Comparison of ENCODE assay signal across 8 cellular contexts in genomic region chr1:159854693-159855192, GRCh38. TPM values are rescaled to one million over a fixed set of nuclear protein-coding genes. Genes with fewer than 3 reads are reported as not detected.
DNase-seq lines count a peak whose midpoint lies in the region; ATAC-seq and TF ChIP-seq lines count a peak whose summit lies in the region.

No MANE protein-coding gene starts in this region.

- intact Hi-C loops in spleen (cut with DNase I; ENCODE audit: low total_unique reads), result no loop called here

- H3K4me3 ChIP-seq in spleen, result peak overlapping the region; percentile 48 to 88 (median 62)

- peaks cover 0 to 19% (median 0%) of the 10 kb centered on the region in 7 donors for H3K27me3 ChIP-seq in spleen (replicated peaks in 1 of 7)

- WGBS in spleen, 5 donors, result 0 to 1% (median 0%) methylated on average over 7 to 59 of the region's 59 CpGs

- TF ChIP-seq CTCF in GM10266 (IDR thresholded peaks at IDR 0.05; ENCODE audit: control insufficient read depth, insufficient read depth, low read depth, missing control alignments) (no peak), spleen (IDR thresholded peaks at IDR 0.05 in 8 of 11, conservative IDR thresholded peaks at IDR 0.05 in 3 of 11) (peak in 6 of 11 experiments; percentile 21 to 38 (median 28))

- ATAC-seq in HG02610 (IDR thresholded peaks at IDR 0.05; ENCODE audit: unreplicated experiment) (peak; percentile 88), HG02840 (IDR thresholded peaks at IDR 0.05; ENCODE audit: low FRiP score, unreplicated experiment) (no peak)

- DNase-seq in GM10266 (ENCODE audit: extremely low spot score), result peak; percentile 65
- peak; percentile 90 for DNase-seq in NCI-H2107 (lab: John Stamatoyannopoulos, UW)
- peak; percentile 58 for DNase-seq in activated CD4-positive, alpha-beta T cell treated with anti-CD3 and anti-CD28 coated beads for 1 hour
- peak; percentile 68 for DNase-seq in central memory CD4-positive, alpha-beta T cell
- DNase-seq in islet precursor cell, result peak; percentile 81
- peak; percentile 95 for DNase-seq in spleen

- peak in 1 of 3 donors; percentile 67 for TF ChIP-seq POLR2A in spleen (IDR thresholded peaks at IDR 0.05)

- H3K9me3 ChIP-seq in spleen, result no peaks in the 10 kb centered on the region

- no peaks in the 10 kb centered on the region for H3K36me3 ChIP-seq in spleen

- H3K27ac ChIP-seq in spleen, result peak overlapping the region; percentile 79 to 96 (median 92)

- H3K4me1 ChIP-seq in spleen, result peaks cover 6 to 46% (median 32%) of the 10 kb centered on the region in 6 donors

RNA-seq across cellular contexts. Expression of gene VSIG8, which starts 7.7 kb away (rescaled TPM):
- under 1 TPM in 1 of 7 donors, not detected in 6; 0.33 TPM for total RNA-seq in spleen
- polyA plus RNA-seq in spleen, result under 1 TPM; 0.03 to 0.43 (median 0.13) TPM

RNA-seq across cellular contexts. Expression of gene SLAMF8, which starts 28.1 kb away (rescaled TPM):
- 10 to 100 TPM; 13.0 to 40.0 (median 25.2) TPM for total RNA-seq in spleen
- 10 to 100 TPM; 12.9 to 18.7 (median 16.1) TPM for polyA plus RNA-seq in spleen

RNA-seq across cellular contexts. Expression of gene CFAP45, which starts 45.2 kb away (rescaled TPM):
- total RNA-seq in spleen, result 1 to 10 TPM; 1.1 to 3.0 (median 2.0) TPM
- polyA plus RNA-seq in spleen, result 1 to 10 TPM in 2 of 3 donors, under 1 TPM in 1; 0.58 to 2.8 (median 1.2) TPM

RNA-seq across cellular contexts. Expression of gene FCRL6, which starts 52.6 kb away (rescaled TPM):
- total RNA-seq in spleen, result 10 to 100 TPM in 5 of 7 donors, 1 to 10 TPM in 2; 7.5 to 24.4 (median 17.8) TPM
- polyA plus RNA-seq in spleen, result 1 to 10 TPM in 2 of 3 donors, under 1 TPM in 1; 0.52 to 2.0 (median 1.0) TPM
